Comparison of ENCODE assay signal across 20 cellular contexts in genomic region chr9:76613150-76613781, GRCh38.
DNase-seq lines count a peak whose midpoint lies in the region; ATAC-seq and TF ChIP-seq lines count a peak whose summit lies in the region.
"Had no signal": no experiment of that assay in that cellular context is flagged by ENCODE, and none has a peak within 500 bp of the region (broad histone marks: within the 10 kb centered on the region; RNA-seq: fewer than 3 reads in every experiment).

No MANE protein-coding gene starts in this region.

- no peaks in the 10 kb centered on the region for H3K36me3 Mint-ChIP-seq in natural killer cell treated with Interleukin-12 subunit alpha and Interleukin-12 subunit beta and Interleukin-15 and Interleukin-18, amount 100 ng/mL, for 72 hours

- H3K27me3 ChIP-seq in hepatocyte (no peaks in the 10 kb centered on the region), stomach (no peaks in the 10 kb centered on the region)

- no peak for TF ChIP-seq CTCF in hepatocyte (IDR thresholded peaks at IDR 0.05; ENCODE audit: poor library complexity)
- TF ChIP-seq CTCF in stomach (IDR thresholded peaks at IDR 0.05): no peak

- ATAC-seq in stimulated activated naive CD8-positive, alpha-beta T cell treated with anti-CD3 and anti-CD28 coated beads, Interleukin-15, Interleukin-2, amounts not matched to agents 100 U/mL and 50 U/mL, for 24 hours: peak; percentile 43
- no peak for ATAC-seq in stimulated activated naive CD8-positive, alpha-beta T cell treated with anti-CD3 and anti-CD28 coated beads, Interleukin-15, amount 100 ng/mL, for 72 hours
- ATAC-seq in natural killer cell treated with Interleukin-12 subunit alpha and Interleukin-12 subunit beta and Interleukin-15 and Interleukin-18, amount 100 ng/mL, for 72 hours: no peak
- ATAC-seq in GM21423 (IDR thresholded peaks at IDR 0.05; ENCODE audit: unreplicated experiment): no peak
- ATAC-seq: GM12878 had no signal

- H3K4me3 ChIP-seq in hepatocyte (no peak overlapping the region), stomach (no peak overlapping the region)
- H3K4me3 ChIP-seq: BLaER1 treated with 17β-estradiol and CSF1 and Interleukin-3, amounts not matched to agents 10 nM and 100 nM; GM12878; GM23248; HAP-1 had no signal

- H2AFZ ChIP-seq in hepatocyte: no peak overlapping the region
- H2AFZ ChIP-seq: GM23248 had no signal

- no peak overlapping the region for H3K4me3 Mint-ChIP-seq in stimulated activated naive CD8-positive, alpha-beta T cell treated with anti-CD3 and anti-CD28 coated beads, Interleukin-15, amount 100 ng/mL, for 72 hours
- H3K4me3 Mint-ChIP-seq in natural killer cell treated with Interleukin-12 subunit alpha and Interleukin-12 subunit beta and Interleukin-15 and Interleukin-18, amount 100 ng/mL, for 72 hours: peak overlapping the region; percentile 45
- H3K4me3 Mint-ChIP-seq: B cell; CD8-positive, alpha-beta memory T cell had no signal

- no peaks in the 10 kb centered on the region for H3K9me3 ChIP-seq in hepatocyte (ENCODE audit: low read depth)
- H3K9me3 ChIP-seq in stomach: no peaks in the 10 kb centered on the region
- H3K9me3 ChIP-seq: BLaER1 treated with 17β-estradiol and CSF1 and Interleukin-3, amounts not matched to agents 10 nM and 100 nM; HAP-1 had no signal

- no peak for TF ChIP-seq EP300 in stomach (IDR thresholded peaks at IDR 0.05)

- H3K27me3 Mint-ChIP-seq in stimulated activated naive CD8-positive, alpha-beta T cell treated with anti-CD3 and anti-CD28 coated beads, Interleukin-15, amount 100 ng/mL, for 72 hours: peaks cover 57% of the 10 kb centered on the region
- H3K27me3 Mint-ChIP-seq in natural killer cell treated with Interleukin-12 subunit alpha and Interleukin-12 subunit beta and Interleukin-15 and Interleukin-18, amount 100 ng/mL, for 72 hours: no peaks in the 10 kb centered on the region

- no peak for TF ChIP-seq POLR2A in stomach (IDR thresholded peaks at IDR 0.05)

- H3K4me2 ChIP-seq in hepatocyte: peak overlapping the region; percentile 67

- H3K4me1 ChIP-seq in hepatocyte (ENCODE audit: insufficient read depth) (peaks cover 55% of the 10 kb centered on the region), stomach (peaks cover 31 to 77% (median 42%) of the 10 kb centered on the region in 4 donors)
- H3K4me1 ChIP-seq: HAP-1 had no signal

- intact Hi-C loops in stomach (cut with DNase I; ENCODE audit: low total_unique reads): no loop called here
- intact Hi-C loops in head of caudate nucleus (cut with DNase I): no loop called here

- no peaks in the 10 kb centered on the region for H3K9me3 Mint-ChIP-seq in stimulated activated naive CD8-positive, alpha-beta T cell treated with anti-CD3 and anti-CD28 coated beads, Interleukin-15, amount 100 ng/mL, for 72 hours
- H3K9me3 Mint-ChIP-seq in natural killer cell treated with Interleukin-12 subunit alpha and Interleukin-12 subunit beta and Interleukin-15 and Interleukin-18, amount 100 ng/mL, for 72 hours: no peaks in the 10 kb centered on the region
- H3K9me3 Mint-ChIP-seq: CD8-positive, alpha-beta memory T cell had no signal

- 87% methylated on average over 8 of the region's 8 CpGs for WGBS in hepatocyte (ENCODE audit: low lambda C conversion rate, missing lambda C conversion rate)
- 69 to 79% (median 77%) methylated on average over 8 of the region's 8 CpGs for WGBS in stomach, 5 donors

- no peaks in the 10 kb centered on the region for H3K9me2 ChIP-seq in hepatocyte (replicated peaks; ENCODE audit: insufficient read depth)

- DNase-seq in stimulated activated naive CD8-positive, alpha-beta T cell treated with anti-CD3 and anti-CD28 coated beads, Interleukin-15, Interleukin-2, amounts not matched to agents 100 U/mL and 50 U/mL, for 24 hours: no peak
- no peak for DNase-seq in stimulated activated naive CD8-positive, alpha-beta T cell treated with anti-CD3 and anti-CD28 coated beads, Interleukin-15, amount 100 ng/mL, for 72 hours
- no peak for DNase-seq in hepatocyte (ENCODE audit: low spot score)
- no peak for DNase-seq in natural killer cell treated with Interleukin-12 subunit alpha and Interleukin-12 subunit beta and Interleukin-15 and Interleukin-18, amount 100 ng/mL, for 72 hours (ENCODE audit: low spot score)
- no peak for DNase-seq in stomach
- no peak for DNase-seq in NCI-H2081 treated with DMSO at 0.1 percent for 48 hours (lab: John Stamatoyannopoulos, UW)
- no peak for DNase-seq in head of caudate nucleus
- DNase-seq: CD8-positive, alpha-beta memory T cell; COR-L47; DMS 273 treated with DMSO at 0.1 percent for 48 hours; DMS53; DND-41; EL; GM23248 had no signal

- no peaks in the 10 kb centered on the region for H3K79me2 ChIP-seq in hepatocyte

- peak overlapping the region; percentile 73 for H3K27ac ChIP-seq in hepatocyte
- H3K27ac ChIP-seq in stomach: peak overlapping the region in 4 of 5 donors; percentile 58 to 81 (median 74)
- H3K27ac ChIP-seq: BLaER1 treated with 17β-estradiol and CSF1 and Interleukin-3, amounts not matched to agents 10 nM and 100 nM; GM23248; HL-60 had no signal

- H3K4me1 Mint-ChIP-seq in stimulated activated naive CD8-positive, alpha-beta T cell treated with anti-CD3 and anti-CD28 coated beads, Interleukin-15, amount 100 ng/mL, for 72 hours: peaks cover 8% of the 10 kb centered on the region
- H3K4me1 Mint-ChIP-seq in natural killer cell treated with Interleukin-12 subunit alpha and Interleukin-12 subunit beta and Interleukin-15 and Interleukin-18, amount 100 ng/mL, for 72 hours (ENCODE audit: low read depth in 2 of 2): peaks cover 16 to 35% of the 10 kb centered on the region in 2 donors

- H3K36me3 ChIP-seq in hepatocyte (replicated peaks; ENCODE audit: insufficient read depth, low read depth): no peaks in the 10 kb centered on the region
- no peaks in the 10 kb centered on the region for H3K36me3 ChIP-seq in stomach
- H3K36me3 ChIP-seq: BLaER1 treated with 17β-estradiol and CSF1 and Interleukin-3, amounts not matched to agents 10 nM and 100 nM; HAP-1 had no signal

- no peak overlapping the region for H3K27ac Mint-ChIP-seq in stimulated activated naive CD8-positive, alpha-beta T cell treated with anti-CD3 and anti-CD28 coated beads, Interleukin-15, amount 100 ng/mL, for 72 hours
- peak overlapping the region; percentile 46 to 56 for H3K27ac Mint-ChIP-seq in natural killer cell treated with Interleukin-12 subunit alpha and Interleukin-12 subunit beta and Interleukin-15 and Interleukin-18, amount 100 ng/mL, for 72 hours
- H3K27ac Mint-ChIP-seq: B cell had no signal

- H4K20me1 ChIP-seq in hepatocyte (ENCODE audit: insufficient read depth, poor library complexity, severe bottlenecking): no peaks in the 10 kb centered on the region
- H4K20me1 ChIP-seq: BLaER1 treated with 17β-estradiol and CSF1 and Interleukin-3, amounts not matched to agents 10 nM and 100 nM had no signal

Comparison
In these comparisons a context has a peak if more than half of its experiments do, and no peak if none do; other contexts are left out.
1. H3K27ac Mint-ChIP-seq: peak in natural killer cell treated with Interleukin-12 subunit alpha and Interleukin-12 subunit beta and Interleukin-15 and Interleukin-18, amount 100 ng/mL, for 72 hours (2 of 2); none in stimulated activated naive CD8-positive, alpha-beta T cell treated with anti-CD3 and anti-CD28 coated beads, Interleukin-15, amount 100 ng/mL, for 72 hours (0 of 2).